15 cellular contexts compared by ENCODE assay signal in the genomic region with DNA sequence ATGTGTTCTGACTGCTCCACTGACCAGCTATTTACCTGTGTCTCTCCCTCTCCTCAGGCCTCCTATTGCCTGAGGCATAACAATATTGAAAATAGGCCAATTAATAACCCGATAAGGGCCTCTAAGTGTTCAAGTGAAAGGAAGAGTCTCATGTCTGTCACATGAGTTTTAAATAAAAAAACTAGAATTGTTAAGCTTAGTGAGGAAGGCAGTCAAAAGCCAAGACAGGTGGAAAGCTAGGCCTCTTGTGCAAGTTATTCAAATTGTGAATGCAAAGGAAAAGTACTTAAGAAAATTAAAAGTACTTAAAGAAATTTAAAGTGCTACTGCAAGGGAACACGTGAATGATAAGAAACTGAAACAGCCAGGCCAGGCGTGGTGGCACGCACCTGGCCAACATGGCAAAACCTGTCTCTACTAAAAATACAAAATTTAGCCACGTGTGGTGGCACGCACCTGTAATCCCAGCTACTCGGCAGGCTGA. TPM values are rescaled to one million over a fixed set of nuclear protein-coding genes. Genes with fewer than 3 reads are reported as not detected.
A peak's percentile ranks its signal among the peaks of the same experiment; 100 is the strongest.
DNase-seq lines count a peak whose midpoint lies in the region; ATAC-seq, FAIRE-seq and TF ChIP-seq lines count a peak whose summit lies in the region.
"Had no signal": no experiment of that assay in that cellular context is flagged by ENCODE, and none has a peak within 500 bp of the region (broad histone marks: within the 10 kb centered on the region; RNA-seq: fewer than 3 reads in every experiment).

No MANE protein-coding gene starts in this region.

- H3K4me3 Mint-ChIP-seq in immature natural killer cell: no peak overlapping the region
- H3K4me3 Mint-ChIP-seq: stimulated activated effector memory CD8-positive, alpha-beta T cell treated with anti-CD3 and anti-CD28 coated beads, Interleukin-12 subunit alpha, Interleukin-12 subunit beta, amount 100 ng/mL, for 72 hours had no signal

- no peak overlapping the region for H3K9ac ChIP-seq in GM12878 (ENCODE audit: control insufficient read depth, insufficient read depth, low read length)

- H3K4me1 Mint-ChIP-seq in immature natural killer cell: peaks cover 0 to 8% of the 10 kb centered on the region in 2 donors
- H3K4me1 Mint-ChIP-seq: stimulated activated effector memory CD8-positive, alpha-beta T cell treated with anti-CD3 and anti-CD28 coated beads, Interleukin-12 subunit alpha, Interleukin-12 subunit beta, amount 100 ng/mL, for 72 hours had no signal

- H3K27ac ChIP-seq in GM12878 (ENCODE audit: control insufficient read depth, insufficient read depth) (peak overlapping the region; percentile 56), breast epithelium (no peak overlapping the region)
- H3K27ac ChIP-seq: prostate gland had no signal

- H3K4me3 ChIP-seq in GM12878: no peak overlapping the region
- no peak overlapping the region for H3K4me3 ChIP-seq in breast epithelium
- H3K4me3 ChIP-seq: prostate gland had no signal

- DNase-seq in GM12878 (ENCODE audit: low read depth, low spot score) (peak; percentile 51), immature natural killer cell (no peak), breast epithelium (ENCODE audit: low spot score in 2 of 2) (no peak), NK-92 (lab: John Stamatoyannopoulos, UW; ENCODE audit: unreplicated experiment) (no peak)
- DNase-seq in central memory CD4-positive, alpha-beta T cell: no peak
- DNase-seq: activated CD4-positive, alpha-beta T cell treated with anti-CD3 and anti-CD28 coated beads for 4 hours; C1 segment of cervical spinal cord; foreskin fibroblast; NCI-H2107 had no signal

- peak overlapping the region; percentile 16 for H2AFZ ChIP-seq in GM12878 (ENCODE audit: control insufficient read depth, low read depth, low read length)

- WGBS in GM12878 (ENCODE audit: insufficient coverage, insufficient replicate concordance, low lambda C conversion rate, missing lambda C conversion rate): 2% methylated on average over 7 of the region's 7 CpGs

- H3K36me3 Mint-ChIP-seq in immature natural killer cell: no peaks in the 10 kb centered on the region
- H3K36me3 Mint-ChIP-seq: stimulated activated effector memory CD8-positive, alpha-beta T cell treated with anti-CD3 and anti-CD28 coated beads, Interleukin-12 subunit alpha, Interleukin-12 subunit beta, amount 100 ng/mL, for 72 hours had no signal

- H3K27me3 ChIP-seq in GM12878 (replicated peaks in 1 of 2; ENCODE audit: control insufficient read depth in 2 of 2, insufficient read depth in 2 of 2, low read length in 1 of 2): no peaks in the 10 kb centered on the region
- H3K27me3 ChIP-seq in breast epithelium: no peaks in the 10 kb centered on the region

- no peak for FAIRE-seq in GM12878 (lab: Jason Lieb, UNC)
- FAIRE-seq: astrocyte had no signal

- in situ Hi-C loops in GM12878 (cut with MboI): no loop called here

- intact Hi-C loops in GM12878 (cut with micrococcal nuclease; ENCODE audit: unreplicated experiment) (no loop called here), breast epithelium (cut with DNase I; ENCODE audit: low total_unique reads) (no loop called here)

- H3K9me3 ChIP-seq in GM12878 (replicated peaks; ENCODE audit: control insufficient read depth, insufficient read depth, low read length): peaks cover 8% of the 10 kb centered on the region; the same call in 2 of the 3 replicates
- no peaks in the 10 kb centered on the region for H3K9me3 ChIP-seq in breast epithelium
- H3K9me3 ChIP-seq: prostate gland had no signal

- H3K27ac Mint-ChIP-seq in immature natural killer cell: no peak overlapping the region
- H3K27ac Mint-ChIP-seq: stimulated activated effector memory CD8-positive, alpha-beta T cell treated with anti-CD3 and anti-CD28 coated beads, Interleukin-12 subunit alpha, Interleukin-12 subunit beta, amount 100 ng/mL, for 72 hours had no signal

- RAD21 ChIA-PET in GM12878 (lab: Charles Lee; ENCODE audit: unreplicated experiment): interaction anchor here (0.7 to 1.7 kb wide), 6 partner anchors 9 to 92 kb away, joined by 3 to 9 read pairs (median 4); no protein-coding TSS in a partner anchor

- SMC1A ChIA-PET in GM12878 (lab: Charles Lee; ENCODE audit: uncharacterized antibody, unreplicated experiment): interaction anchor here (0.8 to 2.2 kb wide), 11 partner anchors 8 to 160 kb away, joined by 3 to 10 read pairs (median 4); no protein-coding TSS in a partner anchor

- no peaks in the 10 kb centered on the region for H4K20me1 ChIP-seq in GM12878 (ENCODE audit: control insufficient read depth, insufficient read depth)

- CTCF ChIA-PET in GM12878 (lab: Yijun Ruan, JAX): interaction anchor here (0.6 to 1.5 kb wide), 5 partner anchors 9 to 131 kb away, joined by 3 to 4 read pairs (median 3); no protein-coding TSS in a partner anchor

- H3K9me3 Mint-ChIP-seq in immature natural killer cell: no peaks in the 10 kb centered on the region
- H3K9me3 Mint-ChIP-seq: stimulated activated effector memory CD8-positive, alpha-beta T cell treated with anti-CD3 and anti-CD28 coated beads, Interleukin-12 subunit alpha, Interleukin-12 subunit beta, amount 100 ng/mL, for 72 hours had no signal

- no peak for TF ChIP-seq EP300 in GM12878 (IDR thresholded peaks at IDR 0.05; ENCODE audit: borderline replicate concordance in 1 of 2, control insufficient read depth in 1 of 2, low read depth in 2 of 2, low read length in 2 of 2)

- TF ChIP-seq CTCF in GM12878 (IDR thresholded peaks at IDR 0.05 in 2 of 3, conservative IDR thresholded peaks at IDR 0.05 in 1 of 3; ENCODE audit: control insufficient read depth in 2 of 3, extremely low read depth in 1 of 3, insufficient read depth in 1 of 3, low read depth in 3 of 3, low read length in 3 of 3): no peak
- TF ChIP-seq CTCF in breast epithelium (IDR thresholded peaks at IDR 0.05): no peak

- ATAC-seq in GM18873 (IDR thresholded peaks at IDR 0.05; ENCODE audit: low FRiP score, unreplicated experiment): peak; percentile 48
- ATAC-seq in GM21717 (IDR thresholded peaks at IDR 0.05; ENCODE audit: unreplicated experiment): peak; percentile 54
- peak; percentile 58 for ATAC-seq in HG03159 (IDR thresholded peaks at IDR 0.05; ENCODE audit: unreplicated experiment)
- ATAC-seq in GM12878: peak; percentile 75
- ATAC-seq: stimulated activated effector memory CD8-positive, alpha-beta T cell treated with anti-CD3 and anti-CD28 coated beads, Interleukin-12 subunit alpha, Interleukin-12 subunit beta, amount 100 ng/mL, for 72 hours had no signal

- no peaks in the 10 kb centered on the region for H3K79me2 ChIP-seq in GM12878 (ENCODE audit: control insufficient read depth, insufficient read depth, low read length)

- H3K4me2 ChIP-seq in GM12878 (ENCODE audit: control insufficient read depth, insufficient read depth): peak overlapping the region; percentile 45

- BruUV-seq in GM12878 (replicated peaks; lab: Mats Ljungman, UMichigan): no TSS peak

- no peak for TF ChIP-seq RAD21 in GM12878 (IDR thresholded peaks at IDR 0.05; ENCODE audit: insufficient read depth, low read depth, low read length)

- TF ChIP-seq POLR2A in GM12878 (IDR thresholded peaks at IDR 0.05; ENCODE audit: low read depth, low read length) (no peak), breast epithelium (IDR thresholded peaks at IDR 0.05) (no peak)

- H3K36me3 ChIP-seq in GM12878 (ENCODE audit: control insufficient read depth in 2 of 2, insufficient read depth in 2 of 2, low read length in 1 of 2) (no peaks in the 10 kb centered on the region), breast epithelium (no peaks in the 10 kb centered on the region)
- H3K36me3 ChIP-seq: prostate gland had no signal

- POLR2A ChIA-PET in GM12878 (lab: Charles Lee): interaction anchor here (2.0 kb wide), 1 partner anchor 14 kb away, joined by 5 read pairs; no protein-coding TSS in a partner anchor

- H3K4me1 ChIP-seq in GM12878 (ENCODE audit: control insufficient read depth, insufficient read depth, low read length) (peaks cover 19% of the 10 kb centered on the region; the same call in 1 of the 2 replicates), breast epithelium (no peaks in the 10 kb centered on the region)
- H3K4me1 ChIP-seq: prostate gland had no signal

- H3K27me3 Mint-ChIP-seq in immature natural killer cell (ENCODE audit: low read depth in 3 of 3): peaks cover 0 to 5% (median 0%) of the 10 kb centered on the region in 3 donors

RNA-seq across cellular contexts. Expression of a gene that starts 44.9 kb away (rescaled TPM):
- 88.3 and 97.5 TPM in 2 replicates for total RNA-seq in GM12878 (2013; cell fraction: nucleolus; rRNA removed)
- total RNA-seq in GM12878 (2014; rRNA removed) (13.8 and 15.2 TPM in 2 replicates), GM12878 (2014; rRNA removed; fragmentation: Illumina TruSeq; extraction: Trizol) (15.0 and 15.7 TPM in 2 replicates), GM12878 (2021) (11.4 and 12.3 TPM in 2 replicates), breast epithelium (10 to 100 TPM; 13.6 to 16.8 (median 14.1) TPM)
- polyA plus RNA-seq in GM12878 (2011; ENCODE audit: low read depth): 4.5 TPM
- polyA plus RNA-seq in GM12878 (2011; rRNA removed) (14.3 and 18.5 TPM in 2 replicates), GM12878 (2014; fragmentation: Illumina TruSeq; extraction: Trizol) (12.8 and 16.6 TPM in 2 replicates), GM12878 (2014; fragmentation: Nextera tagmentation; extraction: Ambion mirVana) (1 to 10 TPM; 2.3 to 4.4 TPM), GM12878 (2014; rRNA removed) (7.7 and 8.4 TPM in 2 replicates), GM12878 (2016; fragmentation: Nextera tagmentation; extraction: Ambion mirVana) (10 to 100 TPM; 12.0 TPM), immature natural killer cell (1 to 10 TPM; 1.0 to 2.4 (median 1.1) TPM)
- polyA plus RNA-seq in GM12878 (2011; cell fraction: cytosol; rRNA removed): 7.7 and 8.4 TPM in 2 replicates
- polyA plus RNA-seq in GM12878 (2011; cell fraction: nucleus; rRNA removed): 8.8 and 10.4 TPM in 2 replicates
- polyA plus RNA-seq in GM12878 (2012): 6.9 and 8.5 TPM in 2 replicates
- polyA minus RNA-seq in GM12878 (2011; rRNA and poly(A)+ RNA removed): 22.3 TPM in 2 replicates
- polyA minus RNA-seq in GM12878 (2011; cell fraction: cytosol; rRNA and poly(A)+ RNA removed): 7.5 TPM in 2 replicates
- 23.8 and 36.5 TPM in 2 replicates for polyA minus RNA-seq in GM12878 (2011; cell fraction: nucleus; rRNA and poly(A)+ RNA removed)

RNA-seq across cellular contexts. Expression of a gene that starts 47.7 kb away (rescaled TPM):
- not detected in 2 replicates for total RNA-seq in GM12878 (2013; cell fraction: nucleolus; rRNA removed)
- total RNA-seq in GM12878 (2014; rRNA removed) (not detected in 2 replicates), GM12878 (2014; rRNA removed; fragmentation: Illumina TruSeq; extraction: Trizol) (not detected in 2 replicates), GM12878 (2021) (not detected in 2 replicates), breast epithelium (not detected)
- polyA plus RNA-seq in GM12878 (2011; ENCODE audit: low read depth): not detected
- polyA plus RNA-seq in GM12878 (2011; rRNA removed) (0.13 and 0.15 TPM in 2 replicates), GM12878 (2014; fragmentation: Illumina TruSeq; extraction: Trizol) (0.07 TPM in 1 of 2 replicates, not detected in the other), GM12878 (2014; fragmentation: Nextera tagmentation; extraction: Ambion mirVana) (under 1 TPM; 0.07 to 0.11 TPM), GM12878 (2014; rRNA removed) (not detected in 2 replicates), GM12878 (2016; fragmentation: Nextera tagmentation; extraction: Ambion mirVana) (not detected), immature natural killer cell (1 to 10 TPM in 2 of 3 donors, not detected in 1; 1.4 to 3.2 TPM)
- polyA plus RNA-seq in GM12878 (2011; cell fraction: cytosol; rRNA removed): not detected in 2 replicates
- polyA plus RNA-seq in GM12878 (2011; cell fraction: nucleus; rRNA removed): not detected in 2 replicates
- polyA plus RNA-seq in GM12878 (2012): 0.16 TPM in 1 of 2 replicates, not detected in the other
- polyA minus RNA-seq in GM12878 (2011; rRNA and poly(A)+ RNA removed): not detected in 2 replicates
- not detected in 2 replicates for polyA minus RNA-seq in GM12878 (2011; cell fraction: cytosol; rRNA and poly(A)+ RNA removed)
- polyA minus RNA-seq in GM12878 (2011; cell fraction: nucleus; rRNA and poly(A)+ RNA removed): not detected in 2 replicates
- total RNA-seq: astrocyte had no signal
